Comparison of ENCODE assay signal across 6 cellular contexts in genomic region chr19:1251503-1252220, GRCh38. TPM values are rescaled to one million over a fixed set of nuclear protein-coding genes. Genes with fewer than 3 reads are reported as not detected.
A peak's percentile ranks its signal among the peaks of the same experiment; 100 is the strongest.
DNase-seq lines count a peak whose midpoint lies in the region; ATAC-seq and TF ChIP-seq lines count a peak whose summit lies in the region.

No MANE protein-coding gene starts in this region.

- in situ Hi-C loops in astrocyte of the cerebellum (cut with HindIII; ENCODE audit: low sequenced_read_pairs): no loop called here

- DNase-seq in stimulated activated CD4-positive, alpha-beta T cell treated with anti-CD3 and anti-CD28 coated beads, Interleukin-4, amount 100 ng/mL, for 24 hours: peak; percentile 65
- DNase-seq in stimulated activated CD4-positive, alpha-beta T cell treated with anti-CD3 and anti-CD28 coated beads, Interleukin-4, amount 100 ng/mL, for 1 hour: no peak
- DNase-seq in astrocyte of the cerebellum (ENCODE audit: low read depth) (no peak), naive B cell (peak; percentile 51), DMS53 (lab: John Stamatoyannopoulos, UW) (no peak)

- H3K9me3 Mint-ChIP-seq in naive B cell: no peaks in the 10 kb centered on the region

- no peaks in the 10 kb centered on the region for H3K27me3 Mint-ChIP-seq in naive B cell

- peak overlapping the region; percentile 85 to 95 (median 90) for H3K4me3 Mint-ChIP-seq in naive B cell

- ATAC-seq in naive B cell (ENCODE audit: low read depth in 2 of 2) (no peak), HG02571 (IDR thresholded peaks at IDR 0.05; ENCODE audit: unreplicated experiment) (no peak)

- TF ChIP-seq CTCF in astrocyte of the cerebellum (IDR thresholded peaks at IDR 0.05; ENCODE audit: low read depth, low read length, missing control alignments): no peak

- H3K36me3 Mint-ChIP-seq in naive B cell: no peaks in the 10 kb centered on the region

- peak overlapping the region; percentile 84 to 97 (median 94) for H3K27ac Mint-ChIP-seq in naive B cell

- peak overlapping the region; percentile 77 for H3K4me3 ChIP-seq in astrocyte of the cerebellum (ENCODE audit: low read depth, low read length)

- peaks cover 16 to 30% (median 22%) of the 10 kb centered on the region in 3 donors for H3K4me1 Mint-ChIP-seq in naive B cell

RNA-seq across cellular contexts. Expression of gene MIDN, which starts 3.3 kb away (rescaled TPM):
- 1 to 10 TPM in 5 of 6 donors, under 1 TPM in 1; 0.78 to 5.5 (median 2.7) TPM for polyA plus RNA-seq in naive B cell (ENCODE audit: low read depth in 6 of 6)

RNA-seq across cellular contexts. Expression of gene ATP5F1D, which starts 10.1 kb away (rescaled TPM):
- polyA plus RNA-seq in naive B cell (ENCODE audit: low read depth in 6 of 6): 100 to 1,000 TPM; 132 to 222 (median 199) TPM

RNA-seq across cellular contexts. Expression of gene CBARP, which starts 13.9 kb away (rescaled TPM):
- not detected for polyA plus RNA-seq in naive B cell (ENCODE audit: low read depth in 6 of 6)

RNA-seq across cellular contexts. Expression of gene CIRBP, which starts 17.5 kb away (rescaled TPM):
- 100 to 1,000 TPM; 253 to 449 (median 334) TPM for polyA plus RNA-seq in naive B cell (ENCODE audit: low read depth in 6 of 6)

RNA-seq across cellular contexts. Expression of gene FAM174C, which starts 23.7 kb away (rescaled TPM):
- 10 to 100 TPM; 48.9 to 80.0 (median 64.7) TPM for polyA plus RNA-seq in naive B cell (ENCODE audit: low read depth in 6 of 6)

Comparison
In these comparisons a context has a peak if more than half of its experiments do, and no peak if none do; other contexts are left out.
1. DNase-seq: peak in stimulated activated CD4-positive, alpha-beta T cell treated with anti-CD3 and anti-CD28 coated beads, Interleukin-4, amount 100 ng/mL, for 24 hours (single experiment) and naive B cell (single experiment); none in stimulated activated CD4-positive, alpha-beta T cell treated with anti-CD3 and anti-CD28 coated beads, Interleukin-4, amount 100 ng/mL, for 1 hour (single experiment), astrocyte of the cerebellum (single experiment) and DMS53 (single experiment).